18 cellular contexts compared by ENCODE assay signal in genomic region chr3:32948625-32949445, GRCh38. TPM values are rescaled to one million over a fixed set of nuclear protein-coding genes. Genes with fewer than 3 reads are reported as not detected.
DNase-seq lines count a peak whose midpoint lies in the region; ATAC-seq and TF ChIP-seq lines count a peak whose summit lies in the region.
"Had no signal": no experiment of that assay in that cellular context is flagged by ENCODE, and none has a peak within 500 bp of the region (broad histone marks: within the 10 kb centered on the region; RNA-seq: fewer than 3 reads in every experiment).

No MANE protein-coding gene starts in this region.

- no peak for TF ChIP-seq POLR2A in esophagus muscularis mucosa (IDR thresholded peaks at IDR 0.05; ENCODE audit: low read depth)

- 93% methylated on average over 10 of the region's 10 CpGs for WGBS in esophagus muscularis mucosa

- TF ChIP-seq CTCF in esophagus muscularis mucosa (IDR thresholded peaks at IDR 0.05) (no peak), A673 (conservative IDR thresholded peaks at IDR 0.05; ENCODE audit: low read depth, low read length) (no peak)

- H3K36me3 ChIP-seq in CD4-positive, alpha-beta memory T cell (ENCODE audit: insufficient read depth, low read length): no peaks in the 10 kb centered on the region
- H3K36me3 ChIP-seq in esophagus muscularis mucosa (no peaks in the 10 kb centered on the region), A673 (ENCODE audit: insufficient read depth, low read length, poor library complexity, severe bottlenecking) (no peaks in the 10 kb centered on the region)
- H3K36me3 ChIP-seq: BLaER1, SJCRH30 had no signal

- peak overlapping the region in 2 of 8 donors; percentile 28 to 31 for H3K4me3 Mint-ChIP-seq in CD4-positive, alpha-beta memory T cell
- no peak overlapping the region for H3K4me3 Mint-ChIP-seq in activated CD4-positive, alpha-beta memory T cell treated with anti-CD3 and anti-CD28 coated beads for 36 hours

- H3K9me3 Mint-ChIP-seq in CD4-positive, alpha-beta memory T cell: no peaks in the 10 kb centered on the region
- H3K9me3 Mint-ChIP-seq in activated CD4-positive, alpha-beta memory T cell treated with anti-CD3 and anti-CD28 coated beads for 36 hours: no peaks in the 10 kb centered on the region

- H3K27ac ChIP-seq in CD4-positive, alpha-beta memory T cell (ENCODE audit: low read depth, low read length): no peak overlapping the region
- no peak overlapping the region for H3K27ac ChIP-seq in esophagus muscularis mucosa (replicated peaks in 1 of 4)
- H3K27ac ChIP-seq in A673 (ENCODE audit: low read depth, low read length, poor library complexity, severe bottlenecking): no peak overlapping the region
- H3K27ac ChIP-seq: BLaER1, SJCRH30 had no signal

- peaks cover 50% of the 10 kb centered on the region for H3K4me1 ChIP-seq in CD4-positive, alpha-beta memory T cell (ENCODE audit: insufficient read depth, low read length)
- H3K4me1 ChIP-seq in esophagus muscularis mucosa (no peaks in the 10 kb centered on the region), A673 (ENCODE audit: insufficient read depth, low read length, poor library complexity, severe bottlenecking) (no peaks in the 10 kb centered on the region)
- H3K4me1 ChIP-seq: BLaER1, SJCRH30 had no signal

- intact Hi-C loops in CD4-positive, alpha-beta memory T cell (cut with micrococcal nuclease): no loop called here
- intact Hi-C loops in activated CD4-positive, alpha-beta memory T cell treated with anti-CD3 and anti-CD28 coated beads for 36 hours (cut with micrococcal nuclease): no loop called here
- intact Hi-C loops in esophagus muscularis mucosa (cut with DNase I): loop anchor here (5.0 to 10.0 kb wide), 2 partner anchors 128 to 426 kb away; no protein-coding TSS in a partner anchor
- intact Hi-C loops in A673 (cut with micrococcal nuclease; ENCODE audit: unreplicated experiment): loop anchor here (5.0 kb wide), 1 partner anchor 838 kb away; no protein-coding TSS in a partner anchor

- POLR2A ChIA-PET in CD4-positive, alpha-beta memory T cell (lab: Charles Lee; ENCODE audit: partially characterized antibody): interaction anchor here (0.6 to 8.3 kb wide), 14 partner anchors 12 to 424 kb away, joined by 3 to 60 read pairs (median 4); no protein-coding TSS in a partner anchor
- POLR2A ChIA-PET in activated CD4-positive, alpha-beta memory T cell treated with anti-CD3 and anti-CD28 coated beads for 36 hours (lab: Charles Lee): interaction anchor here (0.7 to 2.7 kb wide), 6 partner anchors 48 to 121 kb away, joined by 3 to 5 read pairs (median 4); no protein-coding TSS in a partner anchor
- POLR2A ChIA-PET in A673 (lab: Charles Lee; ENCODE audit: low non-redundant PET): no interaction called here

- DNase-seq in NCI-H1092 treated with DMSO at 0.1 percent for 48 hours (lab: John Stamatoyannopoulos, UW) (peak; percentile 8), NCI-H1092 (lab: John Stamatoyannopoulos, UW) (no peak), esophagus muscularis mucosa (ENCODE audit: extremely low spot score) (peak; percentile 66), SIG-M5 treated with dmso at 0.1 percent for 504 hours (lab: John Stamatoyannopoulos, UW; ENCODE audit: unreplicated experiment) (no peak), A673 (ENCODE audit: low spot score) (no peak)
- no peak for DNase-seq in CD4-positive, alpha-beta memory T cell
- no peak for DNase-seq in activated CD4-positive, alpha-beta memory T cell treated with anti-CD3 and anti-CD28 coated beads for 36 hours
- DNase-seq: 8988T, EL, HCEC 1CT, MV-4-11, NCI-H1436, NCI-H526, RPMI8226, SJCRH30 had no signal

- H3K27me3 ChIP-seq in CD4-positive, alpha-beta memory T cell (ENCODE audit: insufficient read depth, low read length): no peaks in the 10 kb centered on the region
- H3K27me3 ChIP-seq in esophagus muscularis mucosa (no peaks in the 10 kb centered on the region), A673 (replicated peaks; ENCODE audit: insufficient read depth, low read depth, low read length, poor library complexity) (no peaks in the 10 kb centered on the region)
- H3K27me3 ChIP-seq: BLaER1, SJCRH30 had no signal

- H3K4me3 ChIP-seq in CD4-positive, alpha-beta memory T cell (ENCODE audit: low read length in 2 of 2): no peak overlapping the region
- H3K4me3 ChIP-seq in esophagus muscularis mucosa (no peak overlapping the region), A673 (ENCODE audit: low read depth, low read length, poor library complexity, severe bottlenecking) (no peak overlapping the region)
- H3K4me3 ChIP-seq: BLaER1, K562, SJCRH30 had no signal

- no TSS peak for BruUV-seq in A673 (replicated peaks; lab: Mats Ljungman, UMichigan)

- peaks cover 22 to 62% (median 45%) of the 10 kb centered on the region in 4 donors for H3K4me1 Mint-ChIP-seq in CD4-positive, alpha-beta memory T cell
- peaks cover 54% of the 10 kb centered on the region for H3K4me1 Mint-ChIP-seq in activated CD4-positive, alpha-beta memory T cell treated with anti-CD3 and anti-CD28 coated beads for 36 hours (ENCODE audit: low read depth)

- H3K27ac Mint-ChIP-seq in CD4-positive, alpha-beta memory T cell: peak overlapping the region in 5 of 7 donors; percentile 19 to 97 (median 47)
- peak overlapping the region; percentile 97 for H3K27ac Mint-ChIP-seq in activated CD4-positive, alpha-beta memory T cell treated with anti-CD3 and anti-CD28 coated beads for 36 hours

- no peaks in the 10 kb centered on the region for H3K9me3 ChIP-seq in CD4-positive, alpha-beta memory T cell (ENCODE audit: control insufficient read depth in 1 of 2, low read length in 2 of 2)
- H3K9me3 ChIP-seq in esophagus muscularis mucosa: no peaks in the 10 kb centered on the region
- H3K9me3 ChIP-seq in A673 (ENCODE audit: low read depth, low read length, poor library complexity, severe bottlenecking): no peaks in the 10 kb centered on the region
- H3K9me3 ChIP-seq: BLaER1, SJCRH30 had no signal

- H3K27me3 Mint-ChIP-seq in CD4-positive, alpha-beta memory T cell: no peaks in the 10 kb centered on the region
- no peaks in the 10 kb centered on the region for H3K27me3 Mint-ChIP-seq in activated CD4-positive, alpha-beta memory T cell treated with anti-CD3 and anti-CD28 coated beads for 36 hours

- CTCF ChIA-PET in CD4-positive, alpha-beta memory T cell (lab: Charles Lee; ENCODE audit: partially characterized antibody): interaction anchor here (0.7 to 10.7 kb wide), 19 partner anchors 25 to 424 kb away, joined by 3 to 402 read pairs (median 12); no protein-coding TSS in a partner anchor
- CTCF ChIA-PET in activated CD4-positive, alpha-beta memory T cell treated with anti-CD3 and anti-CD28 coated beads for 36 hours (lab: Charles Lee): interaction anchor here (1.0 to 7.1 kb wide), 20 partner anchors 12 to 424 kb away, joined by 3 to 159 read pairs (median 16); partner anchors contain the start of gene CNOT10
- CTCF ChIA-PET in A673 (lab: Charles Lee): interaction anchor here (0.6 kb wide), 1 partner anchor 178 kb away, joined by 3 read pairs; no protein-coding TSS in a partner anchor

- ATAC-seq in GM18520 (IDR thresholded peaks at IDR 0.05; ENCODE audit: unreplicated experiment): no peak

- peaks cover 7 to 13% of the 10 kb centered on the region in 2 donors for H3K36me3 Mint-ChIP-seq in CD4-positive, alpha-beta memory T cell
- H3K36me3 Mint-ChIP-seq in activated CD4-positive, alpha-beta memory T cell treated with anti-CD3 and anti-CD28 coated beads for 36 hours: peaks cover 24% of the 10 kb centered on the region

- no peak for TF ChIP-seq EP300 in esophagus muscularis mucosa (IDR thresholded peaks at IDR 0.05)

RNA-seq across cellular contexts. Expression of gene CCR4, which starts 2.6 kb away (rescaled TPM):
- total RNA-seq in CD4-positive, alpha-beta memory T cell: 100 to 1,000 TPM in 1 of 2 experiments, 10 to 100 TPM in 1; 99.6 to 101 TPM
- polyA plus RNA-seq in CD4-positive, alpha-beta memory T cell: 10 to 100 TPM in 1 of 2 donors, 1 to 10 TPM in 1; 9.9 to 34.7 TPM
- 100 to 1,000 TPM; 137 TPM for total RNA-seq in activated CD4-positive, alpha-beta memory T cell treated with anti-CD3 and anti-CD28 coated beads for 36 hours
- under 1 TPM in 1 of 4 donors, not detected in 3; 0.17 TPM for total RNA-seq in esophagus muscularis mucosa
- total RNA-seq in A673 (2021): not detected in 2 replicates
- total RNA-seq: SJCRH30 had no signal

Comparison
In these comparisons a context has a peak if more than half of its experiments do, and no peak if none do; other contexts are left out.
1. DNase-seq: peak in NCI-H1092 treated with DMSO at 0.1 percent for 48 hours (single experiment) and esophagus muscularis mucosa (single experiment); none in NCI-H1092 (single experiment), CD4-positive, alpha-beta memory T cell (0 of 5), activated CD4-positive, alpha-beta memory T cell treated with anti-CD3 and anti-CD28 coated beads for 36 hours (single experiment), SIG-M5 treated with dmso at 0.1 percent for 504 hours (single experiment) and A673 (single experiment).
2. RNA of gene CCR4, which starts 2.6 kb away (total RNA-seq): 137 TPM in activated CD4-positive, alpha-beta memory T cell treated with anti-CD3 and anti-CD28 coated beads for 36 hours and 99.6 to 101 TPM in CD4-positive, alpha-beta memory T cell; 0.17 TPM in esophagus muscularis mucosa and not detected in A673; every median in the first group is over 10 times any median in the second.
3. intact Hi-C loops: an anchor here in esophagus muscularis mucosa (5.0 to 10.0 kb wide) and A673 (5.0 kb wide); none called in CD4-positive, alpha-beta memory T cell and activated CD4-positive, alpha-beta memory T cell treated with anti-CD3 and anti-CD28 coated beads for 36 hours.